Comparison of ENCODE assay signal across 23 cellular contexts in the genomic region with DNA sequence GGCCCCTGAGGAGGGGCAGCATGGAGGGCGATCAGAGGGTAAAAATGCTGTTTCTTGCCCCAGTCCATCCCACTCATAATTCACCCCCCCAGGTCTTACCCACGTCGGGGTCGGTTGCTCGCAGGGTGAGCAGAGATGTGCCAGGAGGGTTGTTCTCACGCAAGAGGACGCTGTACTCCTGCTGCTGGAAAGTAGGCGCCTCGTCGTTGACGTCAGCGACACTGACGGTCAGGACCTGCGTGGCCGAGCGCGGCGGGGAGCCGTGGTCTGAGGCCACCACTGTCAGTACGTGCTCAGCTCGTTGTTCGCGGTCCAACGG.
"Had no signal": no experiment of that assay in that cellular context is flagged by ENCODE, and none has a peak within 500 bp of the region (broad histone marks: within the 10 kb centered on the region; RNA-seq: fewer than 3 reads in every experiment).

No MANE protein-coding gene starts in this region.

- ATAC-seq: activated CD4-positive, CD25-positive, alpha-beta regulatory T cell treated with anti-CD3 and anti-CD28 coated beads, Interleukin-2, amount 50 U/mL, for 24 hours; activated CD8-positive, alpha-beta T cell treated with anti-CD3 and anti-CD28 coated beads for 36 hours; activated naive CD4-positive, alpha-beta T cell treated with anti-CD3 and anti-CD28 coated beads, Interleukin-2, amount 50 U/mL, for 72 hours; activated T-helper 17 cell treated with anti-CD3 and anti-CD28 coated beads, Interleukin-2, amount 50 U/mL, for 72 hours; esophagus mucosa; left ventricle myocardium superior; natural killer cell treated with Interleukin-12 subunit alpha and Interleukin-12 subunit beta and Interleukin-15 and Interleukin-18, amount 100 ng/mL, for 72 hours; right lobe of liver had no signal

- H3K36me3 Mint-ChIP-seq: activated naive CD4-positive, alpha-beta T cell treated with anti-CD3 and anti-CD28 coated beads, Interleukin-2, amount 50 U/mL, for 72 hours; natural killer cell treated with Interleukin-12 subunit alpha and Interleukin-12 subunit beta and Interleukin-15 and Interleukin-18, amount 100 ng/mL, for 72 hours; stimulated activated memory B cell treated with anti-CD40 and anti-IgM and Interleukin-4, amounts not matched to agents 10 μg/mL and 1 μg/mL and 100 μg/mL, for 72 hours had no signal

- H3K27ac ChIP-seq: right lobe of liver, skin epidermis, stomach, suprapubic skin, transverse colon had no signal

- H3K36me3 ChIP-seq: right lobe of liver, transverse colon had no signal

- DNase-seq: activated CD4-positive, alpha-beta T cell treated with anti-CD3 and anti-CD28 coated beads, Interleukin-2, amount 10 ng/mL, durations not matched to agents 7 days and 5 days; activated CD8-positive, alpha-beta T cell treated with anti-CD3 and anti-CD28 coated beads for 36 hours; activated T-cell treated with anti-CD3 and anti-CD28 coated beads, Interleukin-2, amount 50 U/mL, for 1 hour; aorta; central memory CD4-positive, alpha-beta T cell; dermis blood vessel endothelial cell; effector memory CD4-positive, alpha-beta T cell; foreskin melanocyte; left ventricle myocardium superior; mammary epithelial cell; right lobe of liver; stimulated activated CD4-positive, alpha-beta T cell treated with anti-CD3 and anti-CD28 coated beads, Interleukin-15, amount 100 ng/mL, for 24 hours; stomach; transverse colon had no signal

- H3K27ac Mint-ChIP-seq: activated CD4-positive, alpha-beta T cell treated with anti-CD3 and anti-CD28 coated beads, Interleukin-2, amount 10 ng/mL, durations not matched to agents 7 days and 5 days; activated CD8-positive, alpha-beta T cell treated with anti-CD3 and anti-CD28 coated beads for 36 hours; activated naive CD4-positive, alpha-beta T cell treated with anti-CD3 and anti-CD28 coated beads, Interleukin-2, amount 50 U/mL, for 72 hours; activated T-helper 17 cell treated with anti-CD3 and anti-CD28 coated beads, Interleukin-2, amount 50 U/mL, for 72 hours; brain; natural killer cell treated with Interleukin-12 subunit alpha and Interleukin-12 subunit beta and Interleukin-15 and Interleukin-18, amount 100 ng/mL, for 72 hours; stimulated activated memory B cell treated with anti-CD40 and anti-IgM and Interleukin-4, amounts not matched to agents 10 μg/mL and 1 μg/mL and 100 μg/mL, for 72 hours had no signal

- H3K4me3 Mint-ChIP-seq: activated CD4-positive, alpha-beta T cell treated with anti-CD3 and anti-CD28 coated beads, Interleukin-2, amount 10 ng/mL, durations not matched to agents 7 days and 5 days; activated CD8-positive, alpha-beta T cell treated with anti-CD3 and anti-CD28 coated beads for 36 hours; activated T-helper 17 cell treated with anti-CD3 and anti-CD28 coated beads, Interleukin-2, amount 50 U/mL, for 72 hours; brain; natural killer cell treated with Interleukin-12 subunit alpha and Interleukin-12 subunit beta and Interleukin-15 and Interleukin-18, amount 100 ng/mL, for 72 hours; stimulated activated memory B cell treated with anti-CD40 and anti-IgM and Interleukin-4, amounts not matched to agents 10 μg/mL and 1 μg/mL and 100 μg/mL, for 72 hours had no signal

- H3K4me1 Mint-ChIP-seq: brain had no signal

- H3K9me3 Mint-ChIP-seq: activated CD4-positive, alpha-beta T cell treated with anti-CD3 and anti-CD28 coated beads, Interleukin-2, amount 10 ng/mL, durations not matched to agents 7 days and 5 days; activated CD8-positive, alpha-beta T cell treated with anti-CD3 and anti-CD28 coated beads for 36 hours; activated naive CD4-positive, alpha-beta T cell treated with anti-CD3 and anti-CD28 coated beads, Interleukin-2, amount 50 U/mL, for 72 hours; activated T-helper 17 cell treated with anti-CD3 and anti-CD28 coated beads, Interleukin-2, amount 50 U/mL, for 72 hours; brain; natural killer cell treated with Interleukin-12 subunit alpha and Interleukin-12 subunit beta and Interleukin-15 and Interleukin-18, amount 100 ng/mL, for 72 hours; stimulated activated memory B cell treated with anti-CD40 and anti-IgM and Interleukin-4, amounts not matched to agents 10 μg/mL and 1 μg/mL and 100 μg/mL, for 72 hours had no signal

- H3K9me3 ChIP-seq: right lobe of liver, stomach, suprapubic skin, transverse colon had no signal

- H3K27me3 Mint-ChIP-seq: activated CD4-positive, alpha-beta T cell treated with anti-CD3 and anti-CD28 coated beads, Interleukin-2, amount 10 ng/mL, durations not matched to agents 7 days and 5 days; activated CD8-positive, alpha-beta T cell treated with anti-CD3 and anti-CD28 coated beads for 36 hours; activated T-helper 17 cell treated with anti-CD3 and anti-CD28 coated beads, Interleukin-2, amount 50 U/mL, for 72 hours; brain; natural killer cell treated with Interleukin-12 subunit alpha and Interleukin-12 subunit beta and Interleukin-15 and Interleukin-18, amount 100 ng/mL, for 72 hours; stimulated activated memory B cell treated with anti-CD40 and anti-IgM and Interleukin-4, amounts not matched to agents 10 μg/mL and 1 μg/mL and 100 μg/mL, for 72 hours had no signal

- H3K27me3 ChIP-seq: right lobe of liver, stomach, transverse colon had no signal
